22 cellular contexts compared by ENCODE assay signal in the genomic region with DNA sequence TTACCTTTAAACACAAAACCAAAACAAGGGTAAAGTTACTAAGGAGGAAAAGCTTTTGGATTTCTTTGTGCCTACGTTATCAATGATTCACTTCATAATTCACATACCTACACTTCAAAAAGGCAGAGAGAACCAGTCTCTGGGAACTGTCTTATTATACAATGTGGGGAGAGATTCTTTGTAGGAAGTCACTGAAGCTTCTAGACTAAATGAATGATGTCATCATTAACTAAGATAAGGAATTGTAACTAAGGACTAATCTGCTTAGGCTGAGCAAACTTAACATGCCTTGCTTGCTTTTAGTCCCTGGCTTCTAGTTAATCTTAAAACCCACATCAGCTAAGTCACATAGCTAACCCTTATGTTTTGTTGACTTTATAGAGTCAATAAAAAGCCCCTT.
DNase-seq lines count a peak whose midpoint lies in the region; ATAC-seq and TF ChIP-seq lines count a peak whose summit lies in the region.
"Had no signal": no experiment of that assay in that cellular context is flagged by ENCODE, and none has a peak within 500 bp of the region (broad histone marks: within the 10 kb centered on the region; RNA-seq: fewer than 3 reads in every experiment).

No MANE protein-coding gene starts in this region.

- TF ChIP-seq CTCF in choroid plexus epithelial cell (conservative IDR thresholded peaks at IDR 0.05; ENCODE audit: low read depth, low read length), result no peak

- no peak overlapping the region for H3K27ac Mint-ChIP-seq in stimulated activated naive CD8-positive, alpha-beta T cell treated with anti-CD3 and anti-CD28 coated beads, Interleukin-15, amount 100 ng/mL, for 72 hours
- H3K27ac Mint-ChIP-seq: B cell; CD4-positive, CD25-positive, alpha-beta regulatory T cell; GM23338 had no signal

- H3K9me3 Mint-ChIP-seq in stimulated activated naive CD8-positive, alpha-beta T cell treated with anti-CD3 and anti-CD28 coated beads, Interleukin-15, amount 100 ng/mL, for 72 hours, result peaks cover 0 to 11% of the 10 kb centered on the region in 2 donors
- H3K9me3 Mint-ChIP-seq: GM23338 had no signal

- no peak overlapping the region for H3K4me3 Mint-ChIP-seq in stimulated activated naive CD8-positive, alpha-beta T cell treated with anti-CD3 and anti-CD28 coated beads, Interleukin-15, amount 100 ng/mL, for 72 hours
- H3K4me3 Mint-ChIP-seq: B cell; CD4-positive, CD25-positive, alpha-beta regulatory T cell; GM23338 had no signal

- no peak overlapping the region for H3K4me3 ChIP-seq in choroid plexus epithelial cell (ENCODE audit: low read depth, low read length)
- H3K4me3 ChIP-seq: GM23338, MG63 had no signal

- peak; percentile 78 for DNase-seq in NCI-H82 treated with DMSO at 0.1 percent for 48 hours (lab: John Stamatoyannopoulos, UW; ENCODE audit: unreplicated experiment)
- peak; percentile 1 for DNase-seq in choroid plexus epithelial cell (ENCODE audit: low read depth)
- peak; percentile 88 for DNase-seq in kidney glomerular epithelial cell (lab: John Stamatoyannopoulos, UW)
- DNase-seq in renal cortical epithelial cell (ENCODE audit: low read depth), result peak; percentile 16
- no peak for DNase-seq in LoVo (ENCODE audit: low spot score)
- no peak for DNase-seq in Ammon's horn (ENCODE audit: low spot score)
- DNase-seq in stimulated activated naive CD8-positive, alpha-beta T cell treated with anti-CD3 and anti-CD28 coated beads, Interleukin-15, amount 100 ng/mL, for 72 hours, result no peak
- DNase-seq: Caco-2; CD4-positive, CD25-positive, alpha-beta regulatory T cell; MG63; NCI-H1092 treated with DMSO at 0.1 percent for 48 hours; NCI-H1694 treated with DMSO at 0.1 percent for 48 hours; NCI-H2107; NCI-H345; NCI-H526; NK-92 treated with Interleukin-12 subunit alpha and Interleukin-12 subunit beta, amount 100 ng/mL, for 24 hours; RPMI8226; SIG-M5; SW 1271 had no signal

- no peak for ATAC-seq in HG03439 (IDR thresholded peaks at IDR 0.05; ENCODE audit: unreplicated experiment)
- ATAC-seq in stimulated activated naive CD8-positive, alpha-beta T cell treated with anti-CD3 and anti-CD28 coated beads, Interleukin-15, amount 100 ng/mL, for 72 hours, result no peak
- ATAC-seq: GM23338 had no signal

- H3K4me1 Mint-ChIP-seq in stimulated activated naive CD8-positive, alpha-beta T cell treated with anti-CD3 and anti-CD28 coated beads, Interleukin-15, amount 100 ng/mL, for 72 hours, result no peaks in the 10 kb centered on the region
- H3K4me1 Mint-ChIP-seq: B cell; CD4-positive, CD25-positive, alpha-beta regulatory T cell had no signal

- H3K27me3 Mint-ChIP-seq in stimulated activated naive CD8-positive, alpha-beta T cell treated with anti-CD3 and anti-CD28 coated beads, Interleukin-15, amount 100 ng/mL, for 72 hours, result no peaks in the 10 kb centered on the region
- H3K27me3 Mint-ChIP-seq: B cell; CD4-positive, CD25-positive, alpha-beta regulatory T cell had no signal

Comparison
In these comparisons a context has a peak if more than half of its experiments do, and no peak if none do; other contexts are left out.
1. DNase-seq: peak in NCI-H82 treated with DMSO at 0.1 percent for 48 hours (single experiment), choroid plexus epithelial cell (single experiment), kidney glomerular epithelial cell (single experiment) and renal cortical epithelial cell (single experiment); none in LoVo (single experiment), Ammon's horn (single experiment) and stimulated activated naive CD8-positive, alpha-beta T cell treated with anti-CD3 and anti-CD28 coated beads, Interleukin-15, amount 100 ng/mL, for 72 hours (0 of 2).